10 cellular contexts compared by ENCODE assay signal in genomic region chr1:204837440-204838084, GRCh38. TPM values are rescaled to one million over a fixed set of nuclear protein-coding genes. Genes with fewer than 3 reads are reported as not detected.
DNase-seq lines count a peak whose midpoint lies in the region; ATAC-seq, FAIRE-seq and TF ChIP-seq lines count a peak whose summit lies in the region.
"Had no signal": no experiment of that assay in that cellular context is flagged by ENCODE, and none has a peak within 500 bp of the region (broad histone marks: within the 10 kb centered on the region; RNA-seq: fewer than 3 reads in every experiment).

No MANE protein-coding gene starts in this region.

- H3K9ac ChIP-seq in kidney (ENCODE audit: low read length in 2 of 2), result no peak overlapping the region

- H3K36me3 ChIP-seq in kidney (ENCODE audit: control insufficient read depth in 1 of 2, insufficient read depth in 2 of 2, low read length in 2 of 2), result no peaks in the 10 kb centered on the region
- H3K36me3 ChIP-seq: heart left ventricle had no signal

- no peaks in the 10 kb centered on the region for H3K9me3 ChIP-seq in kidney (ENCODE audit: control insufficient read depth in 1 of 2, low read length in 2 of 2)
- H3K9me3 ChIP-seq: heart left ventricle had no signal

- FAIRE-seq in kidney (lab: Jason Lieb, UNC), result no peak
- FAIRE-seq: A204.1 had no signal

- H3K4me3 ChIP-seq in fibroblast of mammary gland (ENCODE audit: control insufficient read depth, low read depth, low read length), result no peak overlapping the region
- H3K4me3 ChIP-seq in kidney (ENCODE audit: low read length in 2 of 2), result no peak overlapping the region
- H3K4me3 ChIP-seq: heart left ventricle had no signal

- ATAC-seq in GM19397 (IDR thresholded peaks at IDR 0.05; ENCODE audit: unreplicated experiment), result no peak

- intact Hi-C loops in kidney (cut with DNase I), result no loop called here

- peak; percentile 38 for DNase-seq in DMS53 (lab: John Stamatoyannopoulos, UW)
- DNase-seq in DMS53 treated with DMSO at 0.1 percent for 48 hours (lab: John Stamatoyannopoulos, UW; ENCODE audit: unreplicated experiment), result no peak
- peak; percentile 19 for DNase-seq in SK-N-DZ (ENCODE audit: low spot score)
- DNase-seq in fibroblast of mammary gland (ENCODE audit: low read depth), result peak; percentile 54
- peak; percentile 54 for DNase-seq in renal cortical epithelial cell (ENCODE audit: low read depth)
- no peak for DNase-seq in kidney
- no peak for DNase-seq in activated CD4-positive, CD25-positive, alpha-beta regulatory T cell treated with anti-CD3 and anti-CD28 coated beads, Interleukin-2, amount 50 U/mL, for 72 hours

- H3K4me1 ChIP-seq in kidney (ENCODE audit: control insufficient read depth in 1 of 2, insufficient read depth in 1 of 2, low read depth in 1 of 2, low read length in 2 of 2), result no peaks in the 10 kb centered on the region

- no peak overlapping the region for H3K27ac ChIP-seq in kidney (ENCODE audit: low read depth in 2 of 2, low read length in 2 of 2)
- H3K27ac ChIP-seq: heart left ventricle had no signal

- TF ChIP-seq CTCF in fibroblast of mammary gland (conservative IDR thresholded peaks at IDR 0.05; ENCODE audit: control insufficient read depth, insufficient read depth, low read depth, low read length) (no peak), kidney (IDR thresholded peaks at IDR 0.05; ENCODE audit: borderline replicate concordance, extremely low read depth, insufficient read depth) (no peak)

RNA-seq across cellular contexts. Expression of gene NFASC, which starts 33.1 kb away (rescaled TPM):
- 5.3 and 6.6 TPM in 2 replicates for polyA plus RNA-seq in SK-N-DZ (2014; cell fraction: cytosol; rRNA removed)
- 8.4 and 13.4 TPM in 2 replicates for polyA plus RNA-seq in SK-N-DZ (2014; cell fraction: nucleus; rRNA removed)
- total RNA-seq in renal cortical epithelial cell, result 0.05 and 0.17 TPM in 2 replicates
- total RNA-seq in kidney, result 29.9 TPM
- 23.2 TPM for polyA plus RNA-seq in kidney (ENCODE audit: insufficient read depth, low read depth, low replicate concordance)

Comparison
In these comparisons a context has a peak if more than half of its experiments do, and no peak if none do; other contexts are left out.
1. DNase-seq: peak in DMS53 (single experiment), SK-N-DZ (single experiment), fibroblast of mammary gland (single experiment) and renal cortical epithelial cell (single experiment); none in DMS53 treated with DMSO at 0.1 percent for 48 hours (single experiment), kidney (single experiment) and activated CD4-positive, CD25-positive, alpha-beta regulatory T cell treated with anti-CD3 and anti-CD28 coated beads, Interleukin-2, amount 50 U/mL, for 72 hours (single experiment).
2. RNA of gene NFASC, which starts 33.1 kb away (total RNA-seq): 29.9 TPM in kidney (single experiment); 0.05 to 0.17 TPM in renal cortical epithelial cell; every median in the first group is over 10 times any median in the second.